ENCODE assay signal across 8 cellular contexts in the genomic region with DNA sequence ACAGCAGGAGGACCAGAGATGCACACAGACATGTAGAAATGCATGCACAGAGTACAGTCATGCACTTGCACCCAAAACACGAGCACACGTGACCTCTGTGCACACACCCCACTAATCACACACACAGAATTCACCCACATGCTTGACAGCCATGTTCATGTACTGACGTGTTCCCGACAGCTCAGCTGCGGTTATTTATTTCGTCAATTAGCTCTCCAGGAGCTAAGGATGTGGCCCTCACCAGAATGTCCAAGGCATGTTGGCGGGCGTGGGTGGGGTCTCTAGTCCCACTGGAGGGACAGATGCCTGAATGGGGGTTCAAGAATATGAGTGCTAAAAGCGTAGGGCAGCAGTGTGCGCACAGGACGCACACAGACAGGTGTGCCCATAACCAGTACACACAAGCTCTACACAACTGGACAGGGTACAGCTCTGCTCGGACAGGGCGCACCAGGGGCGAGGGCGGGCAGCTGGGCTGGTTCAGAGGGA. TPM values are rescaled to one million over a fixed set of nuclear protein-coding genes. Genes with fewer than 3 reads are reported as not detected.
DNase-seq lines count a peak whose midpoint lies in the region; ATAC-seq, FAIRE-seq and TF ChIP-seq lines count a peak whose summit lies in the region.

No MANE protein-coding gene starts in this region.

- H3K9me2 ChIP-seq in OCI-LY1 (ENCODE audit: low read depth, low read length): no peaks in the 10 kb centered on the region

- H3K4me2 ChIP-seq in OCI-LY1 (ENCODE audit: low read length): peak overlapping the region; percentile 77

- no peak for DNase-seq in chondrocyte (ENCODE audit: low spot score)
- no peak for DNase-seq in NCI-H1048 (lab: John Stamatoyannopoulos, UW)
- no peak for DNase-seq in substantia nigra (lab: John Stamatoyannopoulos, UW)
- DNase-seq in frontal cortex (ENCODE audit: low spot score in 2 of 2): no peak

- H3K4me1 Mint-ChIP-seq in chondrocyte (ENCODE audit: low read depth): peaks cover 40% of the 10 kb centered on the region

- peak overlapping the region; percentile 89 for H3K27ac Mint-ChIP-seq in chondrocyte (ENCODE audit: unreplicated experiment)

- peaks cover 25% of the 10 kb centered on the region; the same call in 1 of the 2 replicates for H3K36me3 ChIP-seq in OCI-LY1 (ENCODE audit: insufficient read depth, low read length)
- H3K36me3 ChIP-seq in muscle layer of duodenum (ENCODE audit: control insufficient read depth in 1 of 2, insufficient read depth in 2 of 2, low read length in 2 of 2): peaks cover 18 to 25% of the 10 kb centered on the region in 2 donors

- peaks cover 9% of the 10 kb centered on the region for H3K36me3 Mint-ChIP-seq in chondrocyte (ENCODE audit: low read depth)

- no peaks in the 10 kb centered on the region for H3K27me3 ChIP-seq in OCI-LY1 (ENCODE audit: insufficient read depth, low read length)
- H3K27me3 ChIP-seq in muscle layer of duodenum (ENCODE audit: low read depth, low read length): no peaks in the 10 kb centered on the region

- no peaks in the 10 kb centered on the region for H3K9me3 Mint-ChIP-seq in chondrocyte (ENCODE audit: low read depth)

- no peaks in the 10 kb centered on the region for H3K27me3 Mint-ChIP-seq in chondrocyte (ENCODE audit: low read depth)

- H3K4me3 ChIP-seq in OCI-LY1 (ENCODE audit: low read depth, low read length, poor library complexity, severe bottlenecking): peak overlapping the region; percentile 93
- peak overlapping the region; percentile 78 to 96 for H3K4me3 ChIP-seq in muscle layer of duodenum (ENCODE audit: low read depth in 1 of 2, low read length in 2 of 2)

- H2AFZ ChIP-seq in OCI-LY1 (ENCODE audit: low read length): no peak overlapping the region

- H3K9me3 ChIP-seq in OCI-LY1 (ENCODE audit: low read length) (no peaks in the 10 kb centered on the region), muscle layer of duodenum (ENCODE audit: control insufficient read depth in 1 of 2, low read length in 2 of 2) (no peaks in the 10 kb centered on the region)

- H3K4me1 ChIP-seq in OCI-LY1 (ENCODE audit: insufficient read depth, low read length, severe bottlenecking) (peaks cover 34% of the 10 kb centered on the region), muscle layer of duodenum (ENCODE audit: control insufficient read depth in 1 of 2, insufficient read depth in 2 of 2, low read length in 2 of 2) (peaks cover 4 to 30% of the 10 kb centered on the region in 2 donors)

- H4K20me1 ChIP-seq in OCI-LY1 (ENCODE audit: insufficient read depth, low read length): no peaks in the 10 kb centered on the region

- peaks cover 6% of the 10 kb centered on the region; the same call in 1 of the 2 replicates for H3K79me2 ChIP-seq in OCI-LY1 (ENCODE audit: insufficient read depth, low read length)

- H3K4me3 Mint-ChIP-seq in chondrocyte (ENCODE audit: unreplicated experiment): peak overlapping the region; percentile 87

- H3K9ac ChIP-seq in OCI-LY1 (ENCODE audit: low read length): peak overlapping the region; percentile 72

- peak; percentile 8 for ATAC-seq in GM21576 (IDR thresholded peaks at IDR 0.05; ENCODE audit: unreplicated experiment)

- H3F3A ChIP-seq in OCI-LY1 (ENCODE audit: insufficient read depth, low read length): peaks cover 4% of the 10 kb centered on the region; the same call in 1 of the 2 replicates

- TF ChIP-seq CTCF in C4-2B (conservative IDR thresholded peaks at IDR 0.05) (no peak), OCI-LY1 (IDR thresholded peaks at IDR 0.05; ENCODE audit: low read length) (no peak), chondrocyte (IDR thresholded peaks at IDR 0.05) (no peak)

- H3K27ac ChIP-seq in C4-2B (peak overlapping the region; percentile 97), OCI-LY1 (ENCODE audit: low read depth, low read length, poor library complexity, severe bottlenecking) (peak overlapping the region; percentile 84), muscle layer of duodenum (ENCODE audit: low read length) (no peak overlapping the region), substantia nigra (ENCODE audit: low read depth, low read length, poor library complexity, severe bottlenecking) (no peak overlapping the region)

- FAIRE-seq in frontal cortex (lab: Jason Lieb, UNC): no peak

RNA-seq across cellular contexts. Expression of a gene that starts 0.6 kb away (rescaled TPM):
- 49.0 to 56.6 TPM (median 49.5 TPM) in 3 replicates for total RNA-seq in chondrocyte
- total RNA-seq in frontal cortex: 81.9 TPM

RNA-seq across cellular contexts. Expression of a gene that starts 0.9 kb away (rescaled TPM):
- total RNA-seq in chondrocyte (3.8 to 4.7 TPM (median 4.3 TPM) in 3 replicates), frontal cortex (5.7 TPM)

RNA-seq across cellular contexts. Expression of a gene that starts 10.6 kb away (rescaled TPM):
- total RNA-seq in chondrocyte (36.5 to 44.3 TPM (median 37.2 TPM) in 3 replicates), frontal cortex (15.9 TPM)

RNA-seq across cellular contexts. Expression of a gene that starts 24.1 kb away (rescaled TPM):
- total RNA-seq in chondrocyte (24.3 to 27.5 TPM (median 27.2 TPM) in 3 replicates), frontal cortex (14.3 TPM)

RNA-seq across cellular contexts. Expression of a gene that starts 55.6 kb away (rescaled TPM):
- 0.77 to 3.3 TPM (median 0.97 TPM) in 3 replicates for total RNA-seq in chondrocyte
- total RNA-seq in frontal cortex: 1.2 TPM

Comparison
In these comparisons a context has a peak if more than half of its experiments do, and no peak if none do; other contexts are left out.
1. H3K27ac ChIP-seq: peak in C4-2B (single experiment) and OCI-LY1 (single experiment); none in muscle layer of duodenum (single experiment) and substantia nigra (single experiment).